ENCODE assay signal across 12 cellular contexts in the genomic region with DNA sequence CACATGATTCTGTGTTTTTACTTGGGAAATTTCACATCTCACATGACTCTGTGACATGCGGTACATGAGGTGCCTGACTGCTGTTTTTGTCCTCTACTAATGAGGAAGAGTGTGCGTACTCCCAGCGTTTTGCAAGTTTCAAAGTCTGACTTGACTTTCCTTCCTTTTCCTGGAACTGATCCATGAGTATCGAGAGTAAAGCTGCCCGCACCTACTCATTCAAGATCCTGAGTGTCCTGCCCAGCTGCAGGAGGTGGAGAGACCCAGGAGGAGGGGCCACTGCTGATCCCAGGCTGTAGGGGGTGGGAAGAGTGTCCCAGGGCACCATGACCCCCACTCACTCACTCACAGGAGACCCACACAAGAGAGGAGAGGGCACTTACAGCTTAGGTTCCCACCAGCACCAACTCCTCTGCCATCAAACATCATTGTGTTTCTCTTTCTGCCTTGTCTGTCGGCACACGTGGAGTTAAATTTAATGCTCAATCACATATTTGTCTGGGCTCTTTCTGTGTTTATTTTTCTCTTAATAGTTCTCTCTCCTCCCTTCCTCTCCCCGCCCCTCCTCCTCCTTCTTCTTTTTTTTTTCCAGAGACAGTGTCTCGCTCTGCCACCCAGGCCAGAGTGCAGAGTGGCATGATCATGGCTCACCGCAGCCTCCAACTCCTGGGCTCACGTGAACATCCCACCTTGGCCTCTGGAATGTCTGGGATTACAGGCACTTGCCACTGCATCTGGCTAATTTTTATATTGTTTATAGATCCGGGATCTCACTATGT. TPM values are rescaled to one million over a fixed set of nuclear protein-coding genes. Genes with fewer than 3 reads are reported as not detected.
DNase-seq lines count a peak whose midpoint lies in the region; ATAC-seq and TF ChIP-seq lines count a peak whose summit lies in the region.
"Had no signal": no experiment of that assay in that cellular context is flagged by ENCODE, and none has a peak within 500 bp of the region (broad histone marks: within the 10 kb centered on the region; RNA-seq: fewer than 3 reads in every experiment).

No MANE protein-coding gene starts in this region.

- no peaks in the 10 kb centered on the region for H3K9me3 Mint-ChIP-seq in natural killer cell
- no peaks in the 10 kb centered on the region for H3K9me3 Mint-ChIP-seq in natural killer cell treated with Interleukin-12 subunit alpha and Interleukin-12 subunit beta and Interleukin-15 and Interleukin-18, amount 100 ng/mL, for 72 hours
- no peaks in the 10 kb centered on the region for H3K9me3 Mint-ChIP-seq in activated T-helper 2 cell treated with anti-CD3 and anti-CD28 coated beads, Interferon-gamma antibody, Interleukin-2, Interleukin-4, amounts not matched to agents 10 μg/mL and 5 μg/mL and 100 μg/mL, durations not matched to agents 14 hours and 24 hours and 36 hours
- H3K9me3 Mint-ChIP-seq in activated CD4-positive, alpha-beta memory T cell treated with anti-CD3 and anti-CD28 coated beads for 36 hours: peaks cover 4% of the 10 kb centered on the region

- ATAC-seq in natural killer cell: no peak
- ATAC-seq in natural killer cell treated with Interleukin-12 subunit alpha and Interleukin-12 subunit beta and Interleukin-15 and Interleukin-18, amount 100 ng/mL, for 72 hours: no peak
- peak in 5 of 8 donors; percentile 11 to 40 (median 21) for ATAC-seq in heart right ventricle
- ATAC-seq in GM19395 (IDR thresholded peaks at IDR 0.05; ENCODE audit: unreplicated experiment): no peak
- ATAC-seq in GM21360 (IDR thresholded peaks at IDR 0.05; ENCODE audit: unreplicated experiment): no peak

- H3K27ac ChIP-seq in heart right ventricle: peak overlapping the region in 7 of 10 donors; percentile 76 to 90 (median 77)

- WGBS in heart right ventricle, 2 donors: 54 to 62% methylated on average over 12 of the region's 12 CpGs

- no peaks in the 10 kb centered on the region for H3K27me3 Mint-ChIP-seq in natural killer cell (ENCODE audit: low read depth in 2 of 2)
- H3K27me3 Mint-ChIP-seq in natural killer cell treated with Interleukin-12 subunit alpha and Interleukin-12 subunit beta and Interleukin-15 and Interleukin-18, amount 100 ng/mL, for 72 hours: peaks cover 0 to 3% of the 10 kb centered on the region in 2 donors
- H3K27me3 Mint-ChIP-seq in activated T-helper 2 cell treated with anti-CD3 and anti-CD28 coated beads, Interferon-gamma antibody, Interleukin-2, Interleukin-4, amounts not matched to agents 10 μg/mL and 5 μg/mL and 100 μg/mL, durations not matched to agents 14 hours and 24 hours and 36 hours (ENCODE audit: low read depth): peaks cover 9% of the 10 kb centered on the region
- peaks cover 4% of the 10 kb centered on the region for H3K27me3 Mint-ChIP-seq in activated CD4-positive, alpha-beta memory T cell treated with anti-CD3 and anti-CD28 coated beads for 36 hours

- peaks cover 0 to 11% (median 0%) of the 10 kb centered on the region in 9 donors for H3K36me3 ChIP-seq in heart right ventricle

- CTCF ChIA-PET in activated CD4-positive, alpha-beta memory T cell treated with anti-CD3 and anti-CD28 coated beads for 36 hours (lab: Charles Lee): interaction anchor here (1.2 to 2.3 kb wide), 2 partner anchors 27 to 83 kb away, joined by 5 to 8 read pairs; no protein-coding TSS in a partner anchor

- POLR2A ChIA-PET in activated CD4-positive, alpha-beta memory T cell treated with anti-CD3 and anti-CD28 coated beads for 36 hours (lab: Charles Lee): no interaction called here

- H3K36me3 Mint-ChIP-seq in natural killer cell: no peaks in the 10 kb centered on the region
- no peaks in the 10 kb centered on the region for H3K36me3 Mint-ChIP-seq in natural killer cell treated with Interleukin-12 subunit alpha and Interleukin-12 subunit beta and Interleukin-15 and Interleukin-18, amount 100 ng/mL, for 72 hours
- no peaks in the 10 kb centered on the region for H3K36me3 Mint-ChIP-seq in activated T-helper 2 cell treated with anti-CD3 and anti-CD28 coated beads, Interferon-gamma antibody, Interleukin-2, Interleukin-4, amounts not matched to agents 10 μg/mL and 5 μg/mL and 100 μg/mL, durations not matched to agents 14 hours and 24 hours and 36 hours (ENCODE audit: low read depth)
- H3K36me3 Mint-ChIP-seq in activated CD4-positive, alpha-beta memory T cell treated with anti-CD3 and anti-CD28 coated beads for 36 hours: no peaks in the 10 kb centered on the region

- H3K4me3 Mint-ChIP-seq in natural killer cell: peak overlapping the region; percentile 37
- H3K4me3 Mint-ChIP-seq in natural killer cell treated with Interleukin-12 subunit alpha and Interleukin-12 subunit beta and Interleukin-15 and Interleukin-18, amount 100 ng/mL, for 72 hours: no peak overlapping the region
- H3K4me3 Mint-ChIP-seq in activated T-helper 2 cell treated with anti-CD3 and anti-CD28 coated beads, Interferon-gamma antibody, Interleukin-2, Interleukin-4, amounts not matched to agents 10 μg/mL and 5 μg/mL and 100 μg/mL, durations not matched to agents 14 hours and 24 hours and 36 hours (ENCODE audit: low read depth): no peak overlapping the region
- no peak overlapping the region for H3K4me3 Mint-ChIP-seq in activated CD4-positive, alpha-beta memory T cell treated with anti-CD3 and anti-CD28 coated beads for 36 hours

- no peak for DNase-seq in natural killer cell
- no peak for DNase-seq in natural killer cell treated with Interleukin-12 subunit alpha and Interleukin-12 subunit beta and Interleukin-15 and Interleukin-18, amount 100 ng/mL, for 72 hours (ENCODE audit: low spot score)
- no peak for DNase-seq in heart right ventricle
- DNase-seq in pons (ENCODE audit: low spot score): peak; percentile 76
- DNase-seq in activated T-helper 2 cell treated with anti-CD3 and anti-CD28 coated beads, Interferon-gamma antibody, Interleukin-2, Interleukin-4, amounts not matched to agents 10 μg/mL and 5 μg/mL and 100 μg/mL, durations not matched to agents 14 hours and 24 hours and 36 hours (ENCODE audit: low spot score): no peak
- DNase-seq in activated CD4-positive, alpha-beta memory T cell treated with anti-CD3 and anti-CD28 coated beads for 36 hours: no peak
- DNase-seq: activated effector memory CD4-positive, alpha-beta T cell treated with anti-CD3 and anti-CD28 coated beads, Interleukin-2, amount 50 U/mL, for 16 hours; KG1; midbrain; stimulated activated CD4-positive, alpha-beta T cell treated with anti-CD3 and anti-CD28 coated beads, Interleukin-4, amount 100 ng/mL, for 1 hour had no signal

- H3K9me3 ChIP-seq in heart right ventricle: no peaks in the 10 kb centered on the region

- H3K4me1 Mint-ChIP-seq in natural killer cell: peaks cover 9 to 30% of the 10 kb centered on the region in 2 donors
- peaks cover 19 to 28% of the 10 kb centered on the region in 2 donors for H3K4me1 Mint-ChIP-seq in natural killer cell treated with Interleukin-12 subunit alpha and Interleukin-12 subunit beta and Interleukin-15 and Interleukin-18, amount 100 ng/mL, for 72 hours (ENCODE audit: low read depth in 2 of 2)
- peaks cover 25% of the 10 kb centered on the region for H3K4me1 Mint-ChIP-seq in activated T-helper 2 cell treated with anti-CD3 and anti-CD28 coated beads, Interferon-gamma antibody, Interleukin-2, Interleukin-4, amounts not matched to agents 10 μg/mL and 5 μg/mL and 100 μg/mL, durations not matched to agents 14 hours and 24 hours and 36 hours (ENCODE audit: low read depth)
- peaks cover 13% of the 10 kb centered on the region for H3K4me1 Mint-ChIP-seq in activated CD4-positive, alpha-beta memory T cell treated with anti-CD3 and anti-CD28 coated beads for 36 hours (ENCODE audit: low read depth)

- no peaks in the 10 kb centered on the region for H3K27me3 ChIP-seq in heart right ventricle

- peaks cover 0 to 58% (median 31%) of the 10 kb centered on the region in 9 donors for H3K4me1 ChIP-seq in heart right ventricle

- TF ChIP-seq CTCF in natural killer cell (IDR thresholded peaks at IDR 0.05) (no peak), heart right ventricle (IDR thresholded peaks at IDR 0.05) (no peak)

- H3K4me3 ChIP-seq in heart right ventricle: peak overlapping the region in 1 of 10 donors; percentile 1

- H3K27ac Mint-ChIP-seq in natural killer cell: peak overlapping the region; percentile 87 to 92
- H3K27ac Mint-ChIP-seq in natural killer cell treated with Interleukin-12 subunit alpha and Interleukin-12 subunit beta and Interleukin-15 and Interleukin-18, amount 100 ng/mL, for 72 hours: no peak overlapping the region
- no peak overlapping the region for H3K27ac Mint-ChIP-seq in activated T-helper 2 cell treated with anti-CD3 and anti-CD28 coated beads, Interferon-gamma antibody, Interleukin-2, Interleukin-4, amounts not matched to agents 10 μg/mL and 5 μg/mL and 100 μg/mL, durations not matched to agents 14 hours and 24 hours and 36 hours
- no peak overlapping the region for H3K27ac Mint-ChIP-seq in activated CD4-positive, alpha-beta memory T cell treated with anti-CD3 and anti-CD28 coated beads for 36 hours

- intact Hi-C loops in natural killer cell (cut with micrococcal nuclease): no loop called here
- intact Hi-C loops in heart right ventricle (cut with DNase I): no loop called here
- intact Hi-C loops in activated T-helper 2 cell treated with anti-CD3 and anti-CD28 coated beads, Interferon-gamma antibody, Interleukin-2, Interleukin-4, amounts not matched to agents 10 μg/mL and 5 μg/mL and 100 μg/mL, durations not matched to agents 14 hours and 24 hours and 36 hours (cut with micrococcal nuclease): no loop called here
- intact Hi-C loops in activated CD4-positive, alpha-beta memory T cell treated with anti-CD3 and anti-CD28 coated beads for 36 hours (cut with micrococcal nuclease): no loop called here

RNA-seq across cellular contexts. Expression of a gene that starts 1.6 kb away (rescaled TPM):
- total RNA-seq in natural killer cell (1 to 10 TPM; 3.0 to 4.6 (median 3.8) TPM), heart right ventricle (1 to 10 TPM; 1.0 to 5.4 (median 1.7) TPM)
- 1 to 10 TPM; 4.0 to 6.2 TPM for total RNA-seq in natural killer cell treated with Interleukin-12 subunit alpha and Interleukin-12 subunit beta and Interleukin-15 and Interleukin-18, amount 100 ng/mL, for 72 hours
- 1 to 10 TPM; 1.8 to 1.9 TPM for polyA plus RNA-seq in heart right ventricle
- total RNA-seq in activated T-helper 2 cell treated with anti-CD3 and anti-CD28 coated beads, Interferon-gamma antibody, Interleukin-2, Interleukin-4, amounts not matched to agents 10 μg/mL and 5 μg/mL and 100 μg/mL, durations not matched to agents 14 hours and 24 hours and 36 hours: 1.2 and 1.6 TPM in 2 replicates
- total RNA-seq in activated CD4-positive, alpha-beta memory T cell treated with anti-CD3 and anti-CD28 coated beads for 36 hours: 1 to 10 TPM; 1.3 to 1.4 TPM

RNA-seq across cellular contexts. Expression of a gene that starts 34.7 kb away (rescaled TPM):
- total RNA-seq in natural killer cell (1 to 10 TPM in 2 of 3 donors, under 1 TPM in 1; 0.59 to 7.6 (median 1.0) TPM), heart right ventricle (1 to 10 TPM in 2 of 10 donors, under 1 TPM in 8; 0.17 to 7.2 (median 0.38) TPM)
- total RNA-seq in natural killer cell treated with Interleukin-12 subunit alpha and Interleukin-12 subunit beta and Interleukin-15 and Interleukin-18, amount 100 ng/mL, for 72 hours: 10 to 100 TPM; 28.3 to 46.2 TPM
- under 1 TPM; 0.28 to 0.37 TPM for polyA plus RNA-seq in heart right ventricle
- 0.30 and 0.46 TPM in 2 replicates for total RNA-seq in activated T-helper 2 cell treated with anti-CD3 and anti-CD28 coated beads, Interferon-gamma antibody, Interleukin-2, Interleukin-4, amounts not matched to agents 10 μg/mL and 5 μg/mL and 100 μg/mL, durations not matched to agents 14 hours and 24 hours and 36 hours
- total RNA-seq in activated CD4-positive, alpha-beta memory T cell treated with anti-CD3 and anti-CD28 coated beads for 36 hours: 1 to 10 TPM; 2.0 to 2.1 TPM

RNA-seq across cellular contexts. Expression of a gene that starts 51.6 kb away (rescaled TPM):
- total RNA-seq in natural killer cell (1 to 10 TPM in 2 of 3 donors, under 1 TPM in 1; 0.21 to 9.8 (median 1.7) TPM), heart right ventricle (1 to 10 TPM in 2 of 10 donors, under 1 TPM in 8; 0.21 to 8.7 (median 0.67) TPM)
- total RNA-seq in natural killer cell treated with Interleukin-12 subunit alpha and Interleukin-12 subunit beta and Interleukin-15 and Interleukin-18, amount 100 ng/mL, for 72 hours: 1 to 10 TPM in 1 of 2 donors, under 1 TPM in 1; 0.48 to 2.5 TPM
- under 1 TPM; 0.15 to 0.49 TPM for polyA plus RNA-seq in heart right ventricle
- 1.1 TPM in 2 replicates for total RNA-seq in activated T-helper 2 cell treated with anti-CD3 and anti-CD28 coated beads, Interferon-gamma antibody, Interleukin-2, Interleukin-4, amounts not matched to agents 10 μg/mL and 5 μg/mL and 100 μg/mL, durations not matched to agents 14 hours and 24 hours and 36 hours
- 1 to 10 TPM; 2.2 TPM for total RNA-seq in activated CD4-positive, alpha-beta memory T cell treated with anti-CD3 and anti-CD28 coated beads for 36 hours

RNA-seq across cellular contexts. Expression of a gene that starts 59.2 kb away (rescaled TPM):
- total RNA-seq in natural killer cell (1 to 10 TPM in 2 of 3 donors, not detected in 1; 1.0 to 1.1 TPM), heart right ventricle (1 to 10 TPM; 1.7 to 7.7 (median 3.1) TPM)
- under 1 TPM in 1 of 2 donors, not detected in 1; 0.20 TPM for total RNA-seq in natural killer cell treated with Interleukin-12 subunit alpha and Interleukin-12 subunit beta and Interleukin-15 and Interleukin-18, amount 100 ng/mL, for 72 hours
- polyA plus RNA-seq in heart right ventricle: 1 to 10 TPM; 2.6 to 3.0 TPM
- not detected in 2 replicates for total RNA-seq in activated T-helper 2 cell treated with anti-CD3 and anti-CD28 coated beads, Interferon-gamma antibody, Interleukin-2, Interleukin-4, amounts not matched to agents 10 μg/mL and 5 μg/mL and 100 μg/mL, durations not matched to agents 14 hours and 24 hours and 36 hours
- total RNA-seq in activated CD4-positive, alpha-beta memory T cell treated with anti-CD3 and anti-CD28 coated beads for 36 hours: not detected

Comparison
In these comparisons a context has a peak if more than half of its experiments do, and no peak if none do; other contexts are left out.
1. H3K27ac Mint-ChIP-seq: peak in natural killer cell (2 of 2); none in natural killer cell treated with Interleukin-12 subunit alpha and Interleukin-12 subunit beta and Interleukin-15 and Interleukin-18, amount 100 ng/mL, for 72 hours (0 of 2), activated T-helper 2 cell treated with anti-CD3 and anti-CD28 coated beads, Interferon-gamma antibody, Interleukin-2, Interleukin-4, amounts not matched to agents 10 μg/mL and 5 μg/mL and 100 μg/mL, durations not matched to agents 14 hours and 24 hours and 36 hours (single experiment) and activated CD4-positive, alpha-beta memory T cell treated with anti-CD3 and anti-CD28 coated beads for 36 hours (single experiment).
2. ATAC-seq: peak in heart right ventricle (5 of 8); none in natural killer cell (0 of 3), natural killer cell treated with Interleukin-12 subunit alpha and Interleukin-12 subunit beta and Interleukin-15 and Interleukin-18, amount 100 ng/mL, for 72 hours (0 of 2), GM19395 (single experiment) and GM21360 (single experiment).